9 cellular contexts compared by ENCODE assay signal in genomic region chr2:9099341-9099751, GRCh38.
A peak's percentile ranks its signal among the peaks of the same experiment; 100 is the strongest.
DNase-seq lines count a peak whose midpoint lies in the region; ATAC-seq and TF ChIP-seq lines count a peak whose summit lies in the region.
"Had no signal": no experiment of that assay in that cellular context is flagged by ENCODE, and none has a peak within 500 bp of the region (broad histone marks: within the 10 kb centered on the region; RNA-seq: fewer than 3 reads in every experiment).

No MANE protein-coding gene starts in this region.

- CTCF ChIA-PET in PC-9 (lab: Charles Lee), result no interaction called here

- H3K36me3 ChIP-seq in PC-9 (ENCODE audit: low read depth), result no peaks in the 10 kb centered on the region

- no TSS peak for BruUV-seq in PC-9 (replicated peaks; lab: Mats Ljungman, UMichigan)

- no peaks in the 10 kb centered on the region for H3K79me2 ChIP-seq in PC-9 (ENCODE audit: low read depth)

- H3K27ac Mint-ChIP-seq in nephron, result peak overlapping the region; percentile 2 to 85 (median 16)

- H3K27me3 Mint-ChIP-seq in nephron (ENCODE audit: low read depth), result peaks cover 39% of the 10 kb centered on the region

- no peaks in the 10 kb centered on the region for H4K20me1 ChIP-seq in PC-9 (ENCODE audit: insufficient read depth)

- no peak for TF ChIP-seq CTCF in GM13976 (IDR thresholded peaks at IDR 0.05; ENCODE audit: borderline replicate concordance, control extremely low read depth, extremely low read depth, insufficient read depth, missing control alignments)
- no peak for TF ChIP-seq CTCF in PC-9 (conservative IDR thresholded peaks at IDR 0.05)
- TF ChIP-seq CTCF in nephron (IDR thresholded peaks at IDR 0.05; ENCODE audit: unreplicated experiment in 3 of 3), result no peak

- in situ Hi-C loops in GM13976 (cut with MboI; ENCODE audit: low sequenced_read_pairs, unreplicated experiment), result no loop called here

- peak overlapping the region; percentile 60 for H2AFZ ChIP-seq in PC-9

- H3K27me3 ChIP-seq in PC-9 (ENCODE audit: insufficient read depth, low read depth), result no peaks in the 10 kb centered on the region

- no peak overlapping the region for H3K4me3 Mint-ChIP-seq in nephron

- POLR2A ChIA-PET in PC-9 (lab: Charles Lee; ENCODE audit: unreplicated experiment), result interaction anchor here (0.5 kb wide), 1 partner anchor 96 kb away, joined by 9 read pairs; no protein-coding TSS in a partner anchor

- peaks cover 36% of the 10 kb centered on the region for H3K4me1 ChIP-seq in PC-9 (replicated peaks; ENCODE audit: insufficient read depth)

- no peak overlapping the region for H3K4me2 ChIP-seq in PC-9

- no peaks in the 10 kb centered on the region for H3K9me3 Mint-ChIP-seq in nephron

- H3K4me1 Mint-ChIP-seq in nephron, result peaks cover 38% of the 10 kb centered on the region

- intact Hi-C loops in PC-9 (cut with micrococcal nuclease; ENCODE audit: unreplicated experiment), result no loop called here

- no peaks in the 10 kb centered on the region for H3K9me3 ChIP-seq in PC-9 (ENCODE audit: insufficient read depth, low read depth)

- ATAC-seq in GM21825 (IDR thresholded peaks at IDR 0.05; ENCODE audit: unreplicated experiment) (peak; percentile 69), HG02840 (IDR thresholded peaks at IDR 0.05; ENCODE audit: low FRiP score, unreplicated experiment) (no peak)

- no peak overlapping the region for H3K27ac ChIP-seq in PC-9
- H3K27ac ChIP-seq: epithelial cell of prostate had no signal

- H3K36me3 Mint-ChIP-seq in nephron (ENCODE audit: low read depth), result no peaks in the 10 kb centered on the region

- H3K4me3 ChIP-seq in PC-9, result no peak overlapping the region

- DNase-seq in GM13976 (ENCODE audit: low spot score) (peak; percentile 67), PC-9 (no peak), medulla oblongata (ENCODE audit: extremely low spot score) (no peak), NCI-H146 treated with DMSO at 0.1 percent for 48 hours (lab: John Stamatoyannopoulos, UW; ENCODE audit: unreplicated experiment) (no peak), HUDEP-2 (lab: John Stamatoyannopoulos, UW; ENCODE audit: unreplicated experiment in 76 of 76) (no peak)

- H3K9me2 ChIP-seq in PC-9 (ENCODE audit: insufficient read depth), result no peaks in the 10 kb centered on the region

- H3F3A ChIP-seq in PC-9 (ENCODE audit: insufficient read depth, low read depth), result peaks cover 32% of the 10 kb centered on the region
